In genomic region chr1:154870117-154870571, GRCh38 we compare ENCODE assay signal across 8 cellular contexts. TPM values are rescaled to one million over a fixed set of nuclear protein-coding genes. Genes with fewer than 3 reads are reported as not detected.
A peak's percentile ranks its signal among the peaks of the same experiment; 100 is the strongest.
DNase-seq lines count a peak whose midpoint lies in the region; ATAC-seq lines count a peak whose summit lies in the region.

TSS of gene KCNN3 (minus strand) at chr1:154870281. CDS start at chr1:154869964, 317 bp downstream.

- peak within 1 kb of the TSS; percentile 46 for H3K4me3 Mint-ChIP-seq in dendritic cell treated with granulocyte-macrophage colony-stimulating factor and Interleukin-4, amounts not matched to agents 40 ng/mL and 50 ng/mL, for 4 days

- DNase-seq in AG08396 (ENCODE audit: low spot score) (peak; percentile 93), NCI-H345 treated with DMSO at 0.1 percent for 48 hours (lab: John Stamatoyannopoulos, UW; ENCODE audit: unreplicated experiment) (peak; percentile 100), left lobe of liver (ENCODE audit: low spot score) (peak; percentile 86)
- DNase-seq in activated CD4-positive, alpha-beta T cell treated with anti-CD3 and anti-CD28 coated beads for 4 hours: peak; percentile 61 to 68
- peak; percentile 49 for DNase-seq in stimulated activated CD4-positive, alpha-beta T cell treated with anti-CD3 and anti-CD28 coated beads, Interleukin-2, amount 100 ng/mL, for 4 hours (ENCODE audit: low read depth)

- peak within 1 kb of the TSS; percentile 21 for H3K27ac Mint-ChIP-seq in dendritic cell treated with granulocyte-macrophage colony-stimulating factor and Interleukin-4, amounts not matched to agents 40 ng/mL and 50 ng/mL, for 4 days

- ATAC-seq in GM19035 (IDR thresholded peaks at IDR 0.05; ENCODE audit: unreplicated experiment): peak; percentile 90
- ATAC-seq in HG03196 (IDR thresholded peaks at IDR 0.05; ENCODE audit: unreplicated experiment): peak; percentile 77
- ATAC-seq in left lobe of liver: peak; percentile 99

- peaks cover 27% of the 10 kb centered on the region for H3K4me1 Mint-ChIP-seq in dendritic cell treated with granulocyte-macrophage colony-stimulating factor and Interleukin-4, amounts not matched to agents 40 ng/mL and 50 ng/mL, for 4 days (ENCODE audit: low read depth)

- no peaks in the 10 kb centered on the region for H3K36me3 Mint-ChIP-seq in dendritic cell treated with granulocyte-macrophage colony-stimulating factor and Interleukin-4, amounts not matched to agents 40 ng/mL and 50 ng/mL, for 4 days (ENCODE audit: low read depth)

- H3K27me3 Mint-ChIP-seq in dendritic cell treated with granulocyte-macrophage colony-stimulating factor and Interleukin-4, amounts not matched to agents 40 ng/mL and 50 ng/mL, for 4 days: peaks cover 54% of the 10 kb centered on the region

- H3K9me3 Mint-ChIP-seq in dendritic cell treated with granulocyte-macrophage colony-stimulating factor and Interleukin-4, amounts not matched to agents 40 ng/mL and 50 ng/mL, for 4 days: no peaks in the 10 kb centered on the region

- intact Hi-C loops in dendritic cell treated with granulocyte-macrophage colony-stimulating factor and Interleukin-4, amounts not matched to agents 40 ng/mL and 50 ng/mL, for 4 days (cut with micrococcal nuclease): no loop called here

RNA-seq across cellular contexts. Expression of gene KCNN3, which starts in this region (rescaled TPM):
- 0.23 TPM for total RNA-seq in left lobe of liver

Comparison
In these comparisons a context has a peak if more than half of its experiments do, and no peak if none do; other contexts are left out.
1. Peak in every context shown above with its lines: DNase-seq and ATAC-seq.
2. Peak in DNase-seq and ATAC-seq in left lobe of liver; RNA of the gene not detected or under 1 TPM.
3. DNase-seq: peak in every context shown above with its lines; median percentile 100 in NCI-H345 treated with DMSO at 0.1 percent for 48 hours; 93 in AG08396; 86 in left lobe of liver; 64 in activated CD4-positive, alpha-beta T cell treated with anti-CD3 and anti-CD28 coated beads for 4 hours; 49 in stimulated activated CD4-positive, alpha-beta T cell treated with anti-CD3 and anti-CD28 coated beads, Interleukin-2, amount 100 ng/mL, for 4 hours.